ENCODE assay signal across 29 cellular contexts in the genomic region with DNA sequence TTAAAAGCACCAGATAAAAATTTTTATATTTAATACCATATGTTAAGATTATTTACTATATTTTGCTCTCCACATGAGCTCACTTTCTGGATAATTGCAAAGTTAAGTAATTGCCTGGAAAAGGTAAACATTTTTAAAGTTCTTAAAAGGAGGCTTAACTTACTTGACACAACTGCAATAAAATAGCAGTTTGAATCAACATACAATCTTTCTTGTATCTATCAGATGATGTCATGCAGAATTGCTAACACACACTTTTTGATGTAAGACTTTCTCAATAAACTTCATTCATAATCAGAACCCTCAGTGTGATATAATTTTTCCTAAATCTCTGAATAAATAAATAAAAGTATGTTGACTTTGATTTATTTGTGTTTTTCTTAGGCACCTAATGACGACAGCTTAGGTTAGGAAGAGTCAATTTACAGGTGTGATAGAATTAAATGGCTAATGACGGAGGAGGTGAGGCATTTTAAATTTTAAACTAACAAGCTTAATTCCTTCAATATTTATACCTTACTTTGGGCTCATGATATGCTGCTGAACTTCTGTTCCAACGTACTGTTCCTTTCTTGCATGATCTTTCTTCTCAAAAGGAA.
"Had no signal": no experiment of that assay in that cellular context is flagged by ENCODE, and none has a peak within 500 bp of the region (broad histone marks: within the 10 kb centered on the region; RNA-seq: fewer than 3 reads in every experiment).

No MANE protein-coding gene starts in this region.

- H3K4me3 ChIP-seq: cardiac muscle cell, MG63, PC-9 had no signal

- H3K4me2 ChIP-seq: PC-9 had no signal

- H3K9me3 ChIP-seq: ascending aorta, MG63 had no signal

- H3K36me3 ChIP-seq: ascending aorta, cardiac muscle cell, MG63 had no signal

- H3K27ac ChIP-seq: cardiac muscle cell, PC-9 had no signal

- DNase-seq: activated CD4-positive, alpha-beta T cell treated with anti-CD3 and anti-CD28 coated beads, Interleukin-2, amount 10 ng/mL, durations not matched to agents 24 days and 14 days; activated CD4-positive, alpha-beta T cell treated with anti-CD3 and anti-CD28 coated beads, Interleukin-2, amount 50 U/mL, for 4 hours; activated CD8-positive, alpha-beta T cell treated with anti-CD3 and anti-CD28 coated beads for 36 hours; activated effector memory CD4-positive, alpha-beta T cell treated with anti-CD3 and anti-CD28 coated beads, Interleukin-2, amount 50 U/mL, for 16 hours; activated naive CD4-positive, alpha-beta T cell; activated naive CD4-positive, alpha-beta T cell treated with anti-CD3 and anti-CD28 coated beads, Interleukin-2, amount 50 U/mL, for 16 hours; activated naive CD8-positive, alpha-beta T cell treated with anti-CD3 and anti-CD28 coated beads for 36 hours; activated T-cell treated with anti-CD3 and anti-CD28 coated beads, Interleukin-2, amount 50 U/mL, for 1 hour; activated T-cell treated with anti-CD3 and anti-CD28 coated beads, Interleukin-2, amount 50 U/mL, for 72 hours; amniotic stem cell; Kasumi-1; KG1; MG63; NCI-H1048; NCI-H1105 treated with DMSO at 0.1 percent for 48 hours; NCI-H146; NCI-H187; NCI-H2029 treated with DMSO at 0.1 percent for 48 hours; NCI-H2107; NCI-H2171; NCI-H524; PC-9; Right ventricle myocardium superior; SW 1271; T-helper 1 cell; T1000 had no signal

- FAIRE-seq: RCC 7860 had no signal

- H3K27me3 ChIP-seq: ascending aorta, cardiac muscle cell, MG63 had no signal

- H2AFZ ChIP-seq: PC-9 had no signal
